ENCODE assay signal across 8 cellular contexts in genomic region chr12:53190108-53190729, GRCh38. TPM values are rescaled to one million over a fixed set of nuclear protein-coding genes. Genes with fewer than 3 reads are reported as not detected.
DNase-seq lines count a peak whose midpoint lies in the region; ATAC-seq and TF ChIP-seq lines count a peak whose summit lies in the region.

No MANE protein-coding gene starts in this region.

- H3K9me3 ChIP-seq in psoas muscle = no peaks in the 10 kb centered on the region

- peak; percentile 91 for TF ChIP-seq CTCF in fibroblast of villous mesenchyme (IDR thresholded peaks at IDR 0.05; ENCODE audit: insufficient read depth, low read depth, low read length)
- peak; percentile 66 for TF ChIP-seq CTCF in psoas muscle (IDR thresholded peaks at IDR 0.05)

- ATAC-seq in GM18502 (IDR thresholded peaks at IDR 0.05; ENCODE audit: poor library complexity, unreplicated experiment) (peak; percentile 58), psoas muscle (peak; percentile 71 to 87 (median 81)), GM19467 (IDR thresholded peaks at IDR 0.05; ENCODE audit: unreplicated experiment) (no peak), HG02852 (IDR thresholded peaks at IDR 0.05; ENCODE audit: unreplicated experiment) (no peak)
- ATAC-seq in activated T-cell treated with anti-CD3 and anti-CD28 coated beads, Interleukin-2, amount 50 U/mL, for 4 hours = peak; percentile 91 to 92

- peaks cover 8 to 64% of the 10 kb centered on the region in 2 donors for H3K36me3 ChIP-seq in psoas muscle (ENCODE audit: insufficient read depth in 1 of 2, low read depth in 1 of 2)

- no peak overlapping the region for H3K4me3 ChIP-seq in fibroblast of villous mesenchyme (ENCODE audit: low read depth, low read length)
- H3K4me3 ChIP-seq in psoas muscle = no peak overlapping the region

- no peaks in the 10 kb centered on the region for H3K27me3 Mint-ChIP-seq in activated T-cell treated with anti-CD3 and anti-CD28 coated beads, Interleukin-2, amount 50 U/mL, for 4 hours (ENCODE audit: low read depth)

- peaks cover 3% of the 10 kb centered on the region for H3K4me1 ChIP-seq in psoas muscle

- no peak overlapping the region for H3K27ac ChIP-seq in psoas muscle

- peaks cover 10% of the 10 kb centered on the region for H3K4me1 Mint-ChIP-seq in activated T-cell treated with anti-CD3 and anti-CD28 coated beads, Interleukin-2, amount 50 U/mL, for 4 hours (ENCODE audit: low read depth)

- H3K27me3 ChIP-seq in psoas muscle (ENCODE audit: insufficient read depth in 3 of 3, low read length in 2 of 3) = no peaks in the 10 kb centered on the region

- intact Hi-C loops in psoas muscle (cut with DNase I) = loop anchor here (5.0 kb wide), 2 partner anchors 33 to 93 kb away; partner anchors contain the start of gene IGFBP6 (in 1 of the 2)

- peaks cover 35% of the 10 kb centered on the region for H3K36me3 Mint-ChIP-seq in activated T-cell treated with anti-CD3 and anti-CD28 coated beads, Interleukin-2, amount 50 U/mL, for 4 hours (ENCODE audit: insufficient read depth)

- WGBS in psoas muscle, 3 donors = 42 to 54% (median 43%) methylated on average over 14 of the region's 14 CpGs

- H3K9me3 Mint-ChIP-seq in activated T-cell treated with anti-CD3 and anti-CD28 coated beads, Interleukin-2, amount 50 U/mL, for 4 hours = no peaks in the 10 kb centered on the region

- H3K4me3 Mint-ChIP-seq in activated T-cell treated with anti-CD3 and anti-CD28 coated beads, Interleukin-2, amount 50 U/mL, for 4 hours = no peak overlapping the region

- DNase-seq in AG20443 (ENCODE audit: low spot score) = peak; percentile 89
- peak; percentile 59 for DNase-seq in NCI-H226
- DNase-seq in activated T-cell treated with anti-CD3 and anti-CD28 coated beads, Interleukin-2, amount 50 U/mL, for 4 hours = peak; percentile 57
- DNase-seq in fibroblast of villous mesenchyme (ENCODE audit: low read depth) = peak; percentile 52
- peak; percentile 83 to 87 for DNase-seq in psoas muscle

RNA-seq across cellular contexts. Expression of gene CSAD, which starts 9.5 kb away (rescaled TPM):
- total RNA-seq in activated T-cell treated with anti-CD3 and anti-CD28 coated beads, Interleukin-2, amount 50 U/mL, for 4 hours = 10 to 100 TPM in 1 of 3 donors, 1 to 10 TPM in 2; 8.0 to 10.6 (median 9.3) TPM
- 5.5 and 7.8 TPM in 2 replicates for total RNA-seq in fibroblast of villous mesenchyme
- total RNA-seq in psoas muscle = 1 to 10 TPM; 3.9 to 6.6 (median 5.9) TPM
- 1 to 10 TPM; 5.5 to 7.8 (median 6.8) TPM for polyA plus RNA-seq in psoas muscle

RNA-seq across cellular contexts. Expression of gene ZNF740, which starts 9.7 kb away (rescaled TPM):
- 10 to 100 TPM; 29.7 to 41.5 (median 36.6) TPM for total RNA-seq in activated T-cell treated with anti-CD3 and anti-CD28 coated beads, Interleukin-2, amount 50 U/mL, for 4 hours
- total RNA-seq in fibroblast of villous mesenchyme = 10.6 and 10.8 TPM in 2 replicates
- 10 to 100 TPM; 15.7 to 22.8 (median 19.8) TPM for total RNA-seq in psoas muscle
- 1 to 10 TPM; 3.3 to 8.8 (median 4.7) TPM for polyA plus RNA-seq in psoas muscle

RNA-seq across cellular contexts. Expression of gene ITGB7, which starts 16.8 kb away (rescaled TPM):
- 100 to 1,000 TPM in 2 of 3 donors, 10 to 100 TPM in 1; 82.1 to 140 (median 124) TPM for total RNA-seq in activated T-cell treated with anti-CD3 and anti-CD28 coated beads, Interleukin-2, amount 50 U/mL, for 4 hours
- total RNA-seq in fibroblast of villous mesenchyme = under 0.01 TPM in 1 of 2 replicates, not detected in the other
- total RNA-seq in psoas muscle = 1 to 10 TPM in 2 of 4 donors, under 1 TPM in 2; 0.40 to 1.6 (median 0.94) TPM
- under 1 TPM; 0.19 to 0.73 (median 0.35) TPM for polyA plus RNA-seq in psoas muscle

RNA-seq across cellular contexts. Expression of gene RARG, which starts 41.8 kb away (rescaled TPM):
- total RNA-seq in activated T-cell treated with anti-CD3 and anti-CD28 coated beads, Interleukin-2, amount 50 U/mL, for 4 hours = 10 to 100 TPM; 34.4 to 38.4 (median 38.0) TPM
- total RNA-seq in fibroblast of villous mesenchyme (28.0 and 29.4 TPM in 2 replicates), psoas muscle (10 to 100 TPM in 1 of 4 donors, 1 to 10 TPM in 3; 5.0 to 10.7 (median 6.2) TPM)
- 10 to 100 TPM in 1 of 3 donors, 1 to 10 TPM in 2; 3.7 to 10.8 (median 8.2) TPM for polyA plus RNA-seq in psoas muscle

Comparison
In these comparisons a context has a peak if more than half of its experiments do, and no peak if none do; other contexts are left out.
1. ATAC-seq: peak in GM18502 (single experiment), activated T-cell treated with anti-CD3 and anti-CD28 coated beads, Interleukin-2, amount 50 U/mL, for 4 hours (2 of 2) and psoas muscle (4 of 4); none in GM19467 (single experiment) and HG02852 (single experiment).
2. RNA of gene ITGB7, which starts 16.8 kb away (total RNA-seq): 82.1 to 140 TPM in activated T-cell treated with anti-CD3 and anti-CD28 coated beads, Interleukin-2, amount 50 U/mL, for 4 hours; 0.40 to 1.6 TPM in psoas muscle and under 0.01 TPM in fibroblast of villous mesenchyme; every median in the first group is over 10 times any median in the second.
3. Peak in every context shown above with its lines, with median percentiles within 50 percentile points of each other: DNase-seq.